Comparison of ENCODE assay signal across 9 cellular contexts in the genomic region with DNA sequence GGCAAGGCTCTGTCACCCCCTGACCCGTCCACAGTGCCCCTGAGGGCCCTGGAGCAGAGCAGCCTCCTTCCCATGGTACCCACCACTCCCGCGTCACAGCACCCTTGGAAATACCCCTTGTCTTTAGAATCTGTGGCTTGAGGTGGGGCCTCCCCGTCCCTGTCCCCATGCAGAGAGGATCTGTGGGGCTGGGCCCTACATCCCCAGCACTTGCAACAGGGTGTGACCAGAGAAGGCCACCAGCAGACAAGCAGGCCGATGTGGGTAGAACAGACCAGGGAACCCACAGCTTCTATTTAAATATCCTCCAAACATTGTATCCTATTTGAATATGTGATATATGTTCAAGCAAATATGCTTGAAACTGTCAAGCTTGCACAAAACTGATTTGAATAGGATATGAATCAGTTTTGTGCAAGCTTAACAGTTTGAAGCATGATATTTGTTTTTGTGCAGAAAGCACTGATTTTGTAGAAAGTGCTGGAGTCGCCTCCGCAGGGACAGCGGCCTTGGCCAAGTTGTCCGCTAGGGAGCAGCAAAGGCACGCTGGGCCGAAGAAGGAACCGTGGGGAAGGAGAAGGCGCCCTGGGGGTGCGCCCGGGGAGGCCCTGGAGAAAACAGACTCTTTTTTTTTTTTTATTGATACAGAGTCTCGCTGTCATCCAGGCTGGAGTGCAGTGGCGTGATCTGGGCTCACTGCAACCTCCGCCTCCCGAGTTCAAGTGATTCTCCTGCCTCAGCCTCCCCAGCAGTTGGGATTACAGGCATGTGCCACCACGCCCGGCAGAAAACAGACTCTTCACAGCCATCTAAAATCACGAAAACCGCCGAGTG. TPM values are rescaled to one million over a fixed set of nuclear protein-coding genes. Genes with fewer than 3 reads are reported as not detected.
A peak's percentile ranks its signal among the peaks of the same experiment; 100 is the strongest.
DNase-seq lines count a peak whose midpoint lies in the region; ATAC-seq and TF ChIP-seq lines count a peak whose summit lies in the region.
"Had no signal": no experiment of that assay in that cellular context is flagged by ENCODE, and none has a peak within 500 bp of the region (broad histone marks: within the 10 kb centered on the region; RNA-seq: fewer than 3 reads in every experiment).

No MANE protein-coding gene starts in this region.

- peaks cover 3% of the 10 kb centered on the region for H3K36me3 Mint-ChIP-seq in T-helper 17 cell (ENCODE audit: low read depth)

- H3K4me3 ChIP-seq in epithelial cell of esophagus (ENCODE audit: low read length) (no peak overlapping the region), neural cell (ENCODE audit: low read length) (no peak overlapping the region)

- no peak overlapping the region for H3K27ac ChIP-seq in neural cell (ENCODE audit: low read length)

- peak; percentile 50 for ATAC-seq in HG02884 (IDR thresholded peaks at IDR 0.05; ENCODE audit: unreplicated experiment)
- peak; percentile 69 for ATAC-seq in T-helper 17 cell
- ATAC-seq in GM19467 (IDR thresholded peaks at IDR 0.05; ENCODE audit: unreplicated experiment) = no peak
- ATAC-seq in HG02759 (IDR thresholded peaks at IDR 0.05; ENCODE audit: unreplicated experiment) = no peak

- no peak overlapping the region for H2AFZ ChIP-seq in neural cell (ENCODE audit: low read depth, low read length)

- no peaks in the 10 kb centered on the region for H4K20me1 ChIP-seq in neural cell (ENCODE audit: insufficient read depth)

- H3K27me3 ChIP-seq in neural cell (ENCODE audit: insufficient read depth, low read depth, low read length) = no peaks in the 10 kb centered on the region

- no peak overlapping the region for H3K9ac ChIP-seq in neural cell (ENCODE audit: low read length)

- H3K27me3 Mint-ChIP-seq in T-helper 17 cell = peaks cover 60% of the 10 kb centered on the region

- H3K9me2 ChIP-seq in neural cell (ENCODE audit: insufficient read depth, low read length) = no peaks in the 10 kb centered on the region

- H3K36me3 ChIP-seq in neural cell (ENCODE audit: insufficient read depth, low read length) = no peaks in the 10 kb centered on the region

- H3K27ac Mint-ChIP-seq in T-helper 17 cell = no peak overlapping the region

- no peak overlapping the region for H3K4me3 Mint-ChIP-seq in T-helper 17 cell

- no peaks in the 10 kb centered on the region for H3K9me3 ChIP-seq in T-helper 17 cell (ENCODE audit: control insufficient read depth, low read length, poor library complexity, severe bottlenecking)
- H3K9me3 ChIP-seq in neural cell (ENCODE audit: low read length) = no peaks in the 10 kb centered on the region

- H3K4me2 ChIP-seq in neural cell (ENCODE audit: low read length) = no peak overlapping the region

- TF ChIP-seq EP300 in neural cell (conservative IDR thresholded peaks at IDR 0.05; ENCODE audit: poor library complexity, severe bottlenecking) = no peak

- TF ChIP-seq CTCF in epithelial cell of esophagus (IDR thresholded peaks at IDR 0.05; ENCODE audit: insufficient read depth, low read depth, low read length, missing control alignments) (peak; percentile 65), neural cell (IDR thresholded peaks at IDR 0.05; ENCODE audit: poor library complexity, severe bottlenecking) (peak; percentile 87)

- peak; percentile 90 for TF ChIP-seq RAD21 in neural cell (conservative IDR thresholded peaks at IDR 0.05)

- H3K4me1 Mint-ChIP-seq in T-helper 17 cell = peaks cover 5% of the 10 kb centered on the region

- H3F3A ChIP-seq in neural cell (ENCODE audit: insufficient read depth, low read length, poor library complexity, severe bottlenecking) = no peaks in the 10 kb centered on the region

- peak; percentile 74 for DNase-seq in activated CD8-positive, alpha-beta memory T cell treated with anti-CD3 and anti-CD28 coated beads for 24 hours
- no peak for DNase-seq in activated CD8-positive, alpha-beta memory T cell treated with anti-CD3 and anti-CD28 coated beads, Interleukin-2, amount 50 U/mL, for 4 hours
- DNase-seq in T-helper 17 cell (peak in 1 of 3 donors; percentile 25), epithelial cell of esophagus (ENCODE audit: low read depth) (no peak)

- no peaks in the 10 kb centered on the region for H3K79me2 ChIP-seq in neural cell (replicated peaks; ENCODE audit: insufficient read depth, low read length)

TF ChIP-seq in neural cell, 6 proteins besides CTCF, POLR2A, EP300 and RAD21:
- peak; percentile 86 for TF ChIP-seq SMC3 (conservative IDR thresholded peaks at IDR 0.05; ENCODE audit: poor library complexity)
- TF ChIP-seq POLR2AphosphoS5 (IDR thresholded peaks at IDR 0.05) = no peak

RNA-seq across cellular contexts. Expression of a gene that starts 2.2 kb away (rescaled TPM):
- total RNA-seq in T-helper 17 cell = not detected
- 2.6 and 3.5 TPM in 2 replicates for polyA plus RNA-seq in neural cell
- polyA minus RNA-seq in neural cell = 3.2 and 3.7 TPM in 2 replicates
- polyA plus RNA-seq: urinary bladder had no signal

Comparison
In these comparisons a context has a peak if more than half of its experiments do, and no peak if none do; other contexts are left out.
1. ATAC-seq: peak in HG02884 (single experiment) and T-helper 17 cell (single experiment); none in GM19467 (single experiment) and HG02759 (single experiment).